In the genomic region with DNA sequence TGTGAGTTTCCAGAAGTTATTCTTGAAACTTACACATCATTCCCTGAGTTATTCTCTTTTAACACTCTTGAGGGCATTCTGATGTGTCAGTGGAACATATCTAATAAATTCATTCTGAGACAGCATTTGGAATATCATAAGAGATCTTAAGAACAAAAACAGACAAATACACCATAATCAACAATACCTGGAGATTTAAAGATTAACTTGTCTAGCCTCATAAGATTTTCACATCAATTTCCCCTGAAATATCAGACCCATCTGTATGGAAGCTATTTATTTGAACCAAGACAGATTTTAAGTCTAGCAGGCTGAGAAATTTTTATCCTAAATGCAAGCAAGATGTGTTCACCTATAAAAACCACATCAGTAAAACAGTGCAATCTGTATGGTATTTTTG, we compare ENCODE assay signal across 30 cellular contexts.
DNase-seq lines count a peak whose midpoint lies in the region; ATAC-seq and TF ChIP-seq lines count a peak whose summit lies in the region.
"Had no signal": no experiment of that assay in that cellular context is flagged by ENCODE, and none has a peak within 500 bp of the region (broad histone marks: within the 10 kb centered on the region; RNA-seq: fewer than 3 reads in every experiment).

No MANE protein-coding gene starts in this region.

- no peak for TF ChIP-seq RAD21 in SK-N-SH (IDR thresholded peaks at IDR 0.05; ENCODE audit: low read length)

- H3K9me3 ChIP-seq in SK-N-SH = no peaks in the 10 kb centered on the region
- H3K9me3 ChIP-seq: A549, BE2C, Caco-2 had no signal

- H3K27ac ChIP-seq in SK-N-SH (ENCODE audit: low read depth in 2 of 2, low read length in 1 of 2) = no peak overlapping the region
- H3K27ac ChIP-seq: 22Rv1; A549; BLaER1; BLaER1 treated with 17β-estradiol and CSF1 and Interleukin-3, amounts not matched to agents 10 nM and 100 nM; C4-2B had no signal

- no peaks in the 10 kb centered on the region for H3K27me3 ChIP-seq in SK-N-SH (ENCODE audit: insufficient read depth)
- H3K27me3 ChIP-seq: BE2C; BLaER1; BLaER1 treated with 17β-estradiol and CSF1 and Interleukin-3, amounts not matched to agents 10 nM and 100 nM had no signal

- H4K20me1 ChIP-seq in SK-N-SH (ENCODE audit: insufficient read depth) = no peaks in the 10 kb centered on the region
- H4K20me1 ChIP-seq: BLaER1; BLaER1 treated with 17β-estradiol and CSF1 and Interleukin-3, amounts not matched to agents 10 nM and 100 nM had no signal

- H3F3A ChIP-seq in SK-N-SH (replicated peaks; ENCODE audit: insufficient read depth) = no peaks in the 10 kb centered on the region

- TF ChIP-seq CTCF in SK-N-SH (IDR thresholded peaks at IDR 0.05) = no peak

- no peak overlapping the region for H3K4me3 ChIP-seq in SK-N-SH (ENCODE audit: low read depth in 2 of 2, low read length in 1 of 2)
- H3K4me3 ChIP-seq: A549; BLaER1; BLaER1 treated with 17β-estradiol and CSF1 and Interleukin-3, amounts not matched to agents 10 nM and 100 nM had no signal

- peak; percentile 78 for DNase-seq in SK-N-DZ (ENCODE audit: low spot score)
- no peak for DNase-seq in SK-N-SH
- no peak for DNase-seq in AML-193 (lab: John Stamatoyannopoulos, UW)
- DNase-seq: 8988T; ACHN; BE2C; C1 segment of cervical spinal cord; Caco-2; Calu3; CD4-positive, alpha-beta memory T cell; CD4-positive, alpha-beta T cell; CD4-positive, CD25-positive, alpha-beta regulatory T cell; CD8-positive, alpha-beta memory T cell; CD8-positive, alpha-beta T cell; COR-L47; DMS 273 treated with DMSO at 0.1 percent for 48 hours; DMS153; DMS53; DMS79; DMS79 treated with DMSO at 0.1 percent for 48 hours; DND-41; EL had no signal

- H3K4me1 ChIP-seq in SK-N-SH (ENCODE audit: control insufficient read depth in 1 of 2, insufficient read depth in 2 of 2, low read depth in 1 of 2, low read length in 1 of 2) = no peaks in the 10 kb centered on the region; a peak in 1 of 4 replicates
- H3K4me1 ChIP-seq: A549; BE2C; BLaER1; BLaER1 treated with 17β-estradiol and CSF1 and Interleukin-3, amounts not matched to agents 10 nM and 100 nM; Caco-2 had no signal

- CTCF ChIA-PET in SK-N-SH (lab: Yijun Ruan, JAX) = interaction anchor here (1.0 to 1.1 kb wide), 2 partner anchors 298 to 299 kb away, joined by 3 read pairs; no protein-coding TSS in a partner anchor

- ATAC-seq in SK-N-SH treated with all-trans-retinoic acid at 6 μM for 48 hours (no peak), HG03095 (IDR thresholded peaks at IDR 0.05; ENCODE audit: unreplicated experiment) (no peak), GM21515 (IDR thresholded peaks at IDR 0.05; ENCODE audit: unreplicated experiment) (no peak)
- ATAC-seq: A549; CD8-positive, alpha-beta T cell had no signal

- POLR2A ChIA-PET in SK-N-SH (lab: Yijun Ruan, JAX) = no interaction called here

- H3K36me3 ChIP-seq in SK-N-SH (replicated peaks in 1 of 2; ENCODE audit: control insufficient read depth in 1 of 2, insufficient read depth in 2 of 2, low read length in 1 of 2) = no peaks in the 10 kb centered on the region
- H3K36me3 ChIP-seq: BE2C; BLaER1; BLaER1 treated with 17β-estradiol and CSF1 and Interleukin-3, amounts not matched to agents 10 nM and 100 nM had no signal

- no peaks in the 10 kb centered on the region for H3K9me2 ChIP-seq in SK-N-SH

- peak in 1 of 2 experiments; percentile 54; a peak in 1 of 4 replicates for TF ChIP-seq EP300 in SK-N-SH (IDR thresholded peaks at IDR 0.05; ENCODE audit: borderline replicate concordance in 1 of 2, low read depth in 1 of 2, low read length in 1 of 2)

- H3K4me2 ChIP-seq in SK-N-SH = no peak overlapping the region
- H3K4me2 ChIP-seq: A549; BLaER1; BLaER1 treated with 17β-estradiol and CSF1 and Interleukin-3, amounts not matched to agents 10 nM and 100 nM had no signal

- H3K79me2 ChIP-seq in SK-N-SH (ENCODE audit: insufficient read depth) = no peaks in the 10 kb centered on the region

- H3K9ac ChIP-seq in SK-N-SH = no peak overlapping the region
- H3K9ac ChIP-seq: BLaER1; BLaER1 treated with 17β-estradiol and CSF1 and Interleukin-3, amounts not matched to agents 10 nM and 100 nM had no signal

- no peak overlapping the region for H2AFZ ChIP-seq in SK-N-SH (ENCODE audit: low read depth)

TF ChIP-seq in SK-N-SH, 30 proteins besides CTCF, POLR2A, EP300 and RAD21:
- TF ChIP-seq TCF12 (IDR thresholded peaks at IDR 0.05) (no peak), GATA2 (CRISPR knock-in tag; IDR thresholded peaks at IDR 0.05) (peak; percentile 73)
TF ChIP-seq in SK-N-SH: peak in this region for 1.

TF ChIP-seq in SK-N-SH treated with all-trans-retinoic acid at 6 μM for 48 hours, 23 proteins besides CTCF, POLR2A, EP300 and RAD21:
- TF ChIP-seq ZNF8 (CRISPR knock-in tag; IDR thresholded peaks at IDR 0.05) = no peak
- peak; percentile 73; the same call in 1 of the 2 replicates for TF ChIP-seq TCF4 (CRISPR knock-in tag; IDR thresholded peaks at IDR 0.05; ENCODE audit: borderline replicate concordance)
- TF ChIP-seq ARNTL (CRISPR knock-in tag; IDR thresholded peaks at IDR 0.05; ENCODE audit: borderline replicate concordance, low read depth) = no peak
- TF ChIP-seq, protein P1, sequence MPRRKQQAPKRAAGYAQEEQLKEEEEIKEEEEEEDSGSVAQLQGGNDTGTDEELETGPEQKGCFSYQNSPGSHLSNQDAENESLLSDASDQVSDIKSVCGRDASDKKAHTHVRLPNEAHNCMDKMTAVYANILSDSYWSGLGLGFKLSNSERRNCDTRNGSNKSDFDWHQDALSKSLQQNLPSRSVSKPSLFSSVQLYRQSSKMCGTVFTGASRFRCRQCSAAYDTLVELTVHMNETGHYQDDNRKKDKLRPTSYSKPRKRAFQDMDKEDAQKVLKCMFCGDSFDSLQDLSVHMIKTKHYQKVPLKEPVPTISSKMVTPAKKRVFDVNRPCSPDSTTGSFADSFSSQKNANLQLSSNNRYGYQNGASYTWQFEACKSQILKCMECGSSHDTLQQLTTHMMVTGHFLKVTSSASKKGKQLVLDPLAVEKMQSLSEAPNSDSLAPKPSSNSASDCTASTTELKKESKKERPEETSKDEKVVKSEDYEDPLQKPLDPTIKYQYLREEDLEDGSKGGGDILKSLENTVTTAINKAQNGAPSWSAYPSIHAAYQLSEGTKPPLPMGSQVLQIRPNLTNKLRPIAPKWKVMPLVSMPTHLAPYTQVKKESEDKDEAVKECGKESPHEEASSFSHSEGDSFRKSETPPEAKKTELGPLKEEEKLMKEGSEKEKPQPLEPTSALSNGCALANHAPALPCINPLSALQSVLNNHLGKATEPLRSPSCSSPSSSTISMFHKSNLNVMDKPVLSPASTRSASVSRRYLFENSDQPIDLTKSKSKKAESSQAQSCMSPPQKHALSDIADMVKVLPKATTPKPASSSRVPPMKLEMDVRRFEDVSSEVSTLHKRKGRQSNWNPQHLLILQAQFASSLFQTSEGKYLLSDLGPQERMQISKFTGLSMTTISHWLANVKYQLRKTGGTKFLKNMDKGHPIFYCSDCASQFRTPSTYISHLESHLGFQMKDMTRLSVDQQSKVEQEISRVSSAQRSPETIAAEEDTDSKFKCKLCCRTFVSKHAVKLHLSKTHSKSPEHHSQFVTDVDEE (CRISPR knock-in tag; IDR thresholded peaks at IDR 0.05) = no peak
